ENCODE assay signal across 8 cellular contexts in the genomic region with DNA sequence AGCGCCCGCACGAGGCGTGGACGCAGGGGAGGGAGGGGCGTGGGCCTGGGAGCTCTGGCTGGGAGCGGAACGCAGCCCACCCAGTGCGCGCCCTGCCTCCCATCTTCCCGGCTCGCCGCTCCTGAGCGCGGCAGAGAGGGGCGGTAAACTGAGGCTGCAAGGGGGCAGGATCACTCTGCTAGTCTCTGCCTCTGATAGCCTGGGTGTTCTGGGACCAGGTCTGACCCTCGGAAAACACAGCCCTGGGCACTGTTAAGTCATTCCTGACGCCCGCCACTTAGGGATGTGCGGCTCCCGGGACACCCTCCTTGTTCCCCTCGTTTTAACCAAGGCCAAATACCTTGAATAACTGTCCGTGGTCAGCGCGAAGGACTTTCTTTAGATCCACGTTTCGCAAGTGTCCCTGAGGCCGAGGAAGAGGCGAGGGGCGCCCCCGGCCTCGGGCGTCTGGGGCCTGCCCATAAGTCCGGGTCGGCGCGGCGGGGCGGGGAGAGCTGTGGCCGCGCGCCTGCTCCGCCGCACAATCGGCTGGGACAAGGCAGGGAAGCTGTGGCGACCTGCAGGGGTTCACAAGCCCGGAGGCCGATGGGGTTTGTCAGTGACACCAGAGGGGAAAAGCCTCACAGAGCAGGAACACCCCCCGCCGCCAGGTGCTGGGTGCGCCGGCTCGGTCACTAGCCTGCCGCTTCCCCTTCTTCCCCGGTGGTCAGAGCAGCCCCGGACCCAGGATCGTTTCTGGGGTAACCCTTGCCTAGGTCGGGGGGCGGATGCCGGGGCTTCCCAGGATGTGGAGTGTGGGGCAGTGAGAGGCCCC. TPM values are rescaled to one million over a fixed set of nuclear protein-coding genes. Genes with fewer than 3 reads are reported as not detected.
DNase-seq lines count a peak whose midpoint lies in the region; ATAC-seq and TF ChIP-seq lines count a peak whose summit lies in the region.

No MANE protein-coding gene starts in this region.

- ATAC-seq in GM19463 (IDR thresholded peaks at IDR 0.05; ENCODE audit: unreplicated experiment), result no peak
- ATAC-seq in GM21723 (IDR thresholded peaks at IDR 0.05; ENCODE audit: unreplicated experiment), result no peak
- ATAC-seq in HG02678 (IDR thresholded peaks at IDR 0.05; ENCODE audit: unreplicated experiment), result no peak

- H3K9me3 ChIP-seq in iPS-15b (ENCODE audit: control insufficient read depth, insufficient read depth, low read length), result no peaks in the 10 kb centered on the region
- no peaks in the 10 kb centered on the region for H3K9me3 ChIP-seq in BE2C

- no peak overlapping the region for H3K9ac ChIP-seq in iPS-15b (ENCODE audit: low read depth, low read length)

- TF ChIP-seq CTCF in GM20000 (IDR thresholded peaks at IDR 0.05; ENCODE audit: extremely low read depth, missing control alignments) (no peak), BE2C (IDR thresholded peaks at IDR 0.05; ENCODE audit: low read depth, low read length) (no peak)

- peak; percentile 75 for DNase-seq in GM20000 (ENCODE audit: low spot score)
- DNase-seq in activated CD8-positive, alpha-beta memory T cell treated with anti-CD3 and anti-CD28 coated beads, Interleukin-2, amount 50 U/mL, for 4 hours, result peak; percentile 43
- peak; percentile 33 for DNase-seq in stimulated activated CD4-positive, alpha-beta T cell treated with anti-CD3 and anti-CD28 coated beads, Interleukin-4, amount 100 ng/mL, for 24 hours
- DNase-seq in BE2C, result no peak

- H3K4me3 ChIP-seq in iPS-15b (ENCODE audit: low read depth, low read length) (peak overlapping the region; percentile 49), BE2C (ENCODE audit: low read depth, low read length) (no peak overlapping the region)

- H3K4me1 ChIP-seq in iPS-15b (ENCODE audit: control insufficient read depth, insufficient read depth, low read length), result peaks cover 4% of the 10 kb centered on the region
- peaks cover 5% of the 10 kb centered on the region for H3K4me1 ChIP-seq in BE2C

- H3K36me3 ChIP-seq in iPS-15b (ENCODE audit: control insufficient read depth, insufficient read depth, low read length) (no peaks in the 10 kb centered on the region), BE2C (no peaks in the 10 kb centered on the region)

- peaks cover 94% of the 10 kb centered on the region for H3K27me3 ChIP-seq in iPS-15b (ENCODE audit: control insufficient read depth, insufficient read depth, low read length)
- H3K27me3 ChIP-seq in BE2C, result peaks cover 5% of the 10 kb centered on the region

RNA-seq across cellular contexts. Expression of a gene that starts 1.5 kb away (rescaled TPM):
- 0.63 TPM for polyA plus RNA-seq in BE2C (2012; ENCODE audit: insufficient read depth, insufficient read length, low read depth)

RNA-seq across cellular contexts. Expression of a gene that starts 18.5 kb away (rescaled TPM):
- 3.8 TPM for polyA plus RNA-seq in BE2C (2012; ENCODE audit: insufficient read depth, insufficient read length, low read depth)

RNA-seq across cellular contexts. Expression of a gene that starts 48.9 kb away (rescaled TPM):
- 71.8 TPM for polyA plus RNA-seq in BE2C (2012; ENCODE audit: insufficient read depth, insufficient read length, low read depth)
